ENCODE assay signal across 18 cellular contexts in genomic region chr2:15993232-15993610, GRCh38. TPM values are rescaled to one million over a fixed set of nuclear protein-coding genes. Genes with fewer than 3 reads are reported as not detected.
A peak's percentile ranks its signal among the peaks of the same experiment; 100 is the strongest.
DNase-seq lines count a peak whose midpoint lies in the region; ATAC-seq and TF ChIP-seq lines count a peak whose summit lies in the region.
"Had no signal": no experiment of that assay in that cellular context is flagged by ENCODE, and none has a peak within 500 bp of the region (broad histone marks: within the 10 kb centered on the region; RNA-seq: fewer than 3 reads in every experiment).

No MANE protein-coding gene starts in this region.

- no peaks in the 10 kb centered on the region for H3K36me3 ChIP-seq in BE2C
- no peaks in the 10 kb centered on the region for H3K36me3 ChIP-seq in right atrium auricular region
- H3K36me3 ChIP-seq in left lung: no peaks in the 10 kb centered on the region
- H3K36me3 ChIP-seq in ovary: no peaks in the 10 kb centered on the region

- peaks cover 3% of the 10 kb centered on the region for H3K9me3 Mint-ChIP-seq in glutamatergic neuron (ENCODE audit: unreplicated experiment)
- H3K9me3 Mint-ChIP-seq: T-helper 1 cell treated with Interleukin-12 subunit alpha and Interleukin-12 subunit beta and Interleukin-4 antibody, amounts not matched to agents 30 μg/mL and 1 μg/mL, for 36 hours had no signal

- 77 to 92% (median 82%) methylated on average over 6 of the region's 6 CpGs for WGBS in ovary, 3 donors

- H3K27ac ChIP-seq in right atrium auricular region (no peak overlapping the region), left lung (no peak overlapping the region), ovary (no peak overlapping the region)
- H3K27ac ChIP-seq: C4-2B, GM23248, HL-60, PC-9 had no signal

- TF ChIP-seq EP300 in ovary (IDR thresholded peaks at IDR 0.05): no peak

- no peak overlapping the region for H3K4me3 Mint-ChIP-seq in glutamatergic neuron (ENCODE audit: unreplicated experiment)
- H3K4me3 Mint-ChIP-seq: T-helper 1 cell treated with Interleukin-12 subunit alpha and Interleukin-12 subunit beta and Interleukin-4 antibody, amounts not matched to agents 30 μg/mL and 1 μg/mL, for 36 hours had no signal

- H3K27me3 Mint-ChIP-seq in glutamatergic neuron (ENCODE audit: unreplicated experiment): peaks cover 2% of the 10 kb centered on the region

- intact Hi-C loops in left lung (cut with DNase I): no loop called here
- intact Hi-C loops in ovary (cut with DNase I): loop anchor here in 1 of 4 donors (10.0 kb wide), 1 partner anchor 112 kb away; no protein-coding TSS in a partner anchor

- peak overlapping the region; percentile 62 for H3K27ac Mint-ChIP-seq in glutamatergic neuron (ENCODE audit: unreplicated experiment)
- H3K27ac Mint-ChIP-seq: T-helper 1 cell treated with Interleukin-12 subunit alpha and Interleukin-12 subunit beta and Interleukin-4 antibody, amounts not matched to agents 30 μg/mL and 1 μg/mL, for 36 hours had no signal

- peaks cover 13% of the 10 kb centered on the region; the same call in 1 of the 2 replicates for H3K9me3 ChIP-seq in BE2C
- no peaks in the 10 kb centered on the region for H3K9me3 ChIP-seq in right atrium auricular region
- no peaks in the 10 kb centered on the region for H3K9me3 ChIP-seq in left lung
- H3K9me3 ChIP-seq in ovary: no peaks in the 10 kb centered on the region

- TF ChIP-seq CTCF in BE2C (IDR thresholded peaks at IDR 0.05; ENCODE audit: low read depth, low read length) (no peak), glutamatergic neuron (IDR thresholded peaks at IDR 0.05; ENCODE audit: partially characterized antibody, unreplicated experiment) (no peak), right atrium auricular region (IDR thresholded peaks at IDR 0.05) (no peak), left lung (IDR thresholded peaks at IDR 0.05) (no peak), ovary (IDR thresholded peaks at IDR 0.05) (no peak)

- peaks cover 8% of the 10 kb centered on the region for H3K4me1 Mint-ChIP-seq in glutamatergic neuron (ENCODE audit: low read depth, unreplicated experiment)

- H3K4me3 ChIP-seq in BE2C (ENCODE audit: low read depth, low read length) (no peak overlapping the region), right atrium auricular region (no peak overlapping the region), left lung (no peak overlapping the region), ovary (no peak overlapping the region)
- H3K4me3 ChIP-seq: GM23248, PC-9 had no signal

- H3K36me3 Mint-ChIP-seq in glutamatergic neuron (ENCODE audit: unreplicated experiment): no peaks in the 10 kb centered on the region

- DNase-seq in BE2C (peak; percentile 100), DMS 273 treated with DMSO at 0.1 percent for 48 hours (lab: John Stamatoyannopoulos, UW) (peak; percentile 63), NCI-H526 (lab: John Stamatoyannopoulos, UW) (peak; percentile 99), glutamatergic neuron (no peak), right atrium auricular region (ENCODE audit: low spot score) (no peak), left lung (no peak), ovary (no peak), germinal center (ENCODE audit: low spot score) (no peak)
- DNase-seq: COR-L47, GM23248, NCI-H1105 treated with DMSO at 0.1 percent for 48 hours, NCI-H2029, PC-9 had no signal

- no peak for ATAC-seq in left lung
- ATAC-seq: HCT116 had no signal

- no peaks in the 10 kb centered on the region for H3K27me3 ChIP-seq in BE2C
- no peaks in the 10 kb centered on the region for H3K27me3 ChIP-seq in right atrium auricular region
- H3K27me3 ChIP-seq in left lung: peaks cover 0 to 18% of the 10 kb centered on the region in 2 donors
- no peaks in the 10 kb centered on the region for H3K27me3 ChIP-seq in ovary

- no peak for TF ChIP-seq POLR2A in ovary (IDR thresholded peaks at IDR 0.05)

- H3K4me1 ChIP-seq in BE2C (no peaks in the 10 kb centered on the region), right atrium auricular region (no peaks in the 10 kb centered on the region), left lung (no peaks in the 10 kb centered on the region), ovary (ENCODE audit: insufficient read depth) (no peaks in the 10 kb centered on the region)

RNA-seq across cellular contexts. Expression of gene MYCN, which starts 52.9 kb away (rescaled TPM):
- 1,296 TPM for polyA plus RNA-seq in BE2C (2012; ENCODE audit: insufficient read depth, insufficient read length, low read depth)
- total RNA-seq in glutamatergic neuron (ENCODE audit: unreplicated experiment) (43.8 TPM), right atrium auricular region (under 1 TPM; 0.30 to 0.63 TPM), left lung (under 1 TPM; 0.60 to 0.61 TPM), ovary (1 to 10 TPM; 1.2 to 7.0 (median 2.1) TPM)
- polyA plus RNA-seq in ovary: 1 to 10 TPM; 2.7 to 3.8 TPM
- total RNA-seq: GM23248, LHCN-M2, PC-9 had no signal
- polyA plus RNA-seq: GM23248 had no signal

Comparison
In these comparisons a context has a peak if more than half of its experiments do, and no peak if none do; other contexts are left out.
1. DNase-seq: peak in BE2C (single experiment), DMS 273 treated with DMSO at 0.1 percent for 48 hours (single experiment) and NCI-H526 (2 of 2); none in glutamatergic neuron (single experiment), right atrium auricular region (single experiment), left lung (0 of 2), ovary (0 of 5) and germinal center (single experiment).